ENCODE assay signal across 17 cellular contexts in the genomic region with DNA sequence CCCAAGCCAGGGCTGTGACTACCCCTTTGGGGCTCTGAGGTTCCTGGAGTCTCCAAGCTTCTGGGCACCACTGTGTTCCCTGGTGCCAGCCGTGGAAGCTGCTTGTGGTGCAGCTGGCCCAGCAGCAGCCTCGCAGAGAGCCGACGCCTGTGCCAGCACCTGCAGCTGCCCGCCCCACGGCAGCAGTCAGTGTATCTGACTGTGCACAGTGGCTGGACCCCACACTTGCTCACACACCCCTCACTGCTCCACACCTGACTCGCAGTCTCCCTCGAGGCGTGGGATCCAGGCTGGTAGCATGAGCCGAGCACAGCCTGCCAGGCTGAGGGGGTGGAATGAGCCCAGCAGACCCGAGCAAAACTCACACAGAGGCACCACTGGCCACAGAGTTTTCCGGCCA.
DNase-seq lines count a peak whose midpoint lies in the region; ATAC-seq, FAIRE-seq and TF ChIP-seq lines count a peak whose summit lies in the region.
"Had no signal": no experiment of that assay in that cellular context is flagged by ENCODE, and none has a peak within 500 bp of the region (broad histone marks: within the 10 kb centered on the region; RNA-seq: fewer than 3 reads in every experiment).

No MANE protein-coding gene starts in this region.

- FAIRE-seq in HepG2 (lab: Jason Lieb, UNC): no peak
- FAIRE-seq: A204.1, G401.6, H1 had no signal

- in situ Hi-C loops in HepG2 (cut with HindIII; ENCODE audit: extremely low pct_ligation_motif_present, low pct_unique_long_range_greater_than_20kb): no loop called here

- no peaks in the 10 kb centered on the region for H3K36me3 Mint-ChIP-seq in activated naive CD4-positive, alpha-beta T cell treated with anti-CD3 and anti-CD28 coated beads for 36 hours (ENCODE audit: low read depth)

- CTCF ChIA-PET in HepG2 (lab: Yijun Ruan, JAX; ENCODE audit: low intra/inter-chr PET ratio, low total read pairs): no interaction called here
- CTCF ChIA-PET in activated naive CD4-positive, alpha-beta T cell treated with anti-CD3 and anti-CD28 coated beads for 36 hours (lab: Charles Lee): interaction anchor here (0.6 kb wide), 1 partner anchor 55 kb away, joined by 3 read pairs; no protein-coding TSS in a partner anchor

- H3K9me3 ChIP-seq in Loucy (ENCODE audit: insufficient read depth, low read depth, low read length) (no peaks in the 10 kb centered on the region), HepG2 (ENCODE audit: low read length) (no peaks in the 10 kb centered on the region)
- H3K9me3 ChIP-seq: HAP-1 had no signal

- no TSS peak for BruUV-seq in HepG2 (replicated peaks; lab: Mats Ljungman, UMichigan)

- H3K27me3 ChIP-seq in Loucy (ENCODE audit: insufficient read depth, low read length, poor library complexity, severe bottlenecking) (no peaks in the 10 kb centered on the region), HepG2 (ENCODE audit: control insufficient read depth in 1 of 2, insufficient read depth in 2 of 2, low read length in 2 of 2) (0 out of 5 replicates have a peak, but pooled peaks cover 0 to 3% of the 10 kb centered on the region in 2 experiments)

- H4K20me1 ChIP-seq in Loucy (ENCODE audit: insufficient read depth, low read length, poor library complexity, severe bottlenecking) (no peaks in the 10 kb centered on the region), HepG2 (ENCODE audit: insufficient read depth, low read length) (no peaks in the 10 kb centered on the region)

- no peak for TF ChIP-seq RAD21 in HepG2 (CRISPR knock-in tag; IDR thresholded peaks at IDR 0.05)

- H3K79me2 ChIP-seq in Loucy (ENCODE audit: insufficient read depth, low read length) (no peaks in the 10 kb centered on the region), HepG2 (ENCODE audit: insufficient read depth, low read length) (no peaks in the 10 kb centered on the region)

- H3K27ac Mint-ChIP-seq in activated naive CD4-positive, alpha-beta T cell treated with anti-CD3 and anti-CD28 coated beads for 36 hours: no peak overlapping the region
- H3K27ac Mint-ChIP-seq: CD4-positive, alpha-beta T cell had no signal

- no peaks in the 10 kb centered on the region for H3K9me2 ChIP-seq in Loucy (replicated peaks; ENCODE audit: low read depth, low read length)

- no peak overlapping the region for H3K27ac ChIP-seq in HepG2 (ENCODE audit: extremely low read length, insufficient read depth, low read length)

- no peaks in the 10 kb centered on the region for H3K36me3 ChIP-seq in Loucy (ENCODE audit: insufficient read depth, low read length)
- no peaks in the 10 kb centered on the region for H3K36me3 ChIP-seq in HepG2 (replicated peaks in 1 of 2; ENCODE audit: control insufficient read depth in 1 of 2, insufficient read depth in 2 of 2, low read length in 2 of 2)
- H3K36me3 ChIP-seq: HAP-1 had no signal

- H3K4me3 Mint-ChIP-seq in activated naive CD4-positive, alpha-beta T cell treated with anti-CD3 and anti-CD28 coated beads for 36 hours: no peak overlapping the region
- H3K4me3 Mint-ChIP-seq: CD4-positive, alpha-beta T cell had no signal

- H3K27me3 Mint-ChIP-seq in activated naive CD4-positive, alpha-beta T cell treated with anti-CD3 and anti-CD28 coated beads for 36 hours (ENCODE audit: low read depth): no peaks in the 10 kb centered on the region
- H3K27me3 Mint-ChIP-seq: CD4-positive, alpha-beta T cell had no signal

- H3K4me1 ChIP-seq in Loucy (ENCODE audit: insufficient read depth, low read length, poor library complexity, severe bottlenecking) (peaks cover 15% of the 10 kb centered on the region), HepG2 (ENCODE audit: insufficient read depth, low read length) (peaks cover 27% of the 10 kb centered on the region)

- H3K4me3 ChIP-seq in Loucy (ENCODE audit: low read length, poor library complexity, severe bottlenecking) (no peak overlapping the region), HepG2 (replicated peaks in 1 of 3; ENCODE audit: insufficient read depth in 1 of 3, low read depth in 2 of 3, low read length in 3 of 3) (0 out of 6 replicates have a peak overlapping the region, but pooled peaks of 1 of the 3 experiments have one; percentile 12)
- H3K4me3 ChIP-seq: HAP-1 had no signal

- POLR2A ChIA-PET in HepG2 (lab: Yijun Ruan, JAX): no interaction called here

- H3K9me3 Mint-ChIP-seq in activated naive CD4-positive, alpha-beta T cell treated with anti-CD3 and anti-CD28 coated beads for 36 hours: no peaks in the 10 kb centered on the region
- H3K9me3 Mint-ChIP-seq: CD4-positive, alpha-beta T cell had no signal

- ATAC-seq in HepG2: no peak; the same call in 2 of the 3 replicates

- no peaks in the 10 kb centered on the region for H3K4me1 Mint-ChIP-seq in activated naive CD4-positive, alpha-beta T cell treated with anti-CD3 and anti-CD28 coated beads for 36 hours (ENCODE audit: low read depth)

- TF ChIP-seq CTCF in Loucy (conservative IDR thresholded peaks at IDR 0.05; ENCODE audit: low read length): no peak
- TF ChIP-seq CTCF in HepG2 (CRISPR knock-in tag; IDR thresholded peaks at IDR 0.05): no peak

- 0 out of 2 replicates have a peak overlapping the region, but pooled peaks have one; percentile 21 for H2AFZ ChIP-seq in Loucy (ENCODE audit: low read length)
- H2AFZ ChIP-seq in HepG2 (ENCODE audit: low read length): no peak overlapping the region

- no peaks in the 10 kb centered on the region for H3F3A ChIP-seq in Loucy (ENCODE audit: low read depth)

- no peak for TF ChIP-seq POLR2A in HepG2 (IDR thresholded peaks at IDR 0.05; ENCODE audit: insufficient read depth in 1 of 2, low read depth in 2 of 2, low read length in 2 of 2)

- peak; percentile 20 for DNase-seq in NCI-H510A treated with DMSO at 0.1 percent for 48 hours (lab: John Stamatoyannopoulos, UW)
- DNase-seq in NCI-H510A (lab: John Stamatoyannopoulos, UW): no peak
- no peak for DNase-seq in HepG2 (ENCODE audit: low spot score)
- no peak for DNase-seq in nucleus accumbens (lab: John Stamatoyannopoulos, UW)
- DNase-seq in T-helper 9 cell: no peak
- DNase-seq in activated naive CD4-positive, alpha-beta T cell treated with anti-CD3 and anti-CD28 coated beads for 36 hours: no peak
- DNase-seq: C1 segment of cervical spinal cord; Calu3; CD4-positive, alpha-beta T cell; DMS 273 treated with DMSO at 0.1 percent for 48 hours; DMS79 treated with DMSO at 0.1 percent for 48 hours; EL had no signal

- H3K9ac ChIP-seq in Loucy (ENCODE audit: low read depth, low read length, poor library complexity, severe bottlenecking) (no peak overlapping the region), HepG2 (ENCODE audit: insufficient read depth, low read depth, low read length) (no peak overlapping the region)

- intact Hi-C loops in HepG2 (cut with micrococcal nuclease; ENCODE audit: unreplicated experiment): no loop called here
- intact Hi-C loops in activated naive CD4-positive, alpha-beta T cell treated with anti-CD3 and anti-CD28 coated beads for 36 hours (cut with micrococcal nuclease): no loop called here

- 40% methylated on average over 3 of the region's 12 CpGs for WGBS in HepG2 (ENCODE audit: low lambda C conversion rate)

- H3K4me2 ChIP-seq in Loucy (ENCODE audit: low read depth, low read length, poor library complexity, severe bottlenecking) (no peak overlapping the region), HepG2 (ENCODE audit: low read depth, low read length) (peak overlapping the region; percentile 47; the same call in 1 of the 2 replicates)

- TF ChIP-seq EP300 in HepG2 (IDR thresholded peaks at IDR 0.05; ENCODE audit: low read depth in 2 of 2, low read length in 2 of 2) (no peak), HepG2 (CRISPR knock-in tag; IDR thresholded peaks at IDR 0.05; ENCODE audit: borderline replicate concordance) (no peak)

TF ChIP-seq in HepG2, 621 proteins besides CTCF, POLR2A, EP300 and RAD21 (continues in another document):
- TF ChIP-seq, protein P1, sequence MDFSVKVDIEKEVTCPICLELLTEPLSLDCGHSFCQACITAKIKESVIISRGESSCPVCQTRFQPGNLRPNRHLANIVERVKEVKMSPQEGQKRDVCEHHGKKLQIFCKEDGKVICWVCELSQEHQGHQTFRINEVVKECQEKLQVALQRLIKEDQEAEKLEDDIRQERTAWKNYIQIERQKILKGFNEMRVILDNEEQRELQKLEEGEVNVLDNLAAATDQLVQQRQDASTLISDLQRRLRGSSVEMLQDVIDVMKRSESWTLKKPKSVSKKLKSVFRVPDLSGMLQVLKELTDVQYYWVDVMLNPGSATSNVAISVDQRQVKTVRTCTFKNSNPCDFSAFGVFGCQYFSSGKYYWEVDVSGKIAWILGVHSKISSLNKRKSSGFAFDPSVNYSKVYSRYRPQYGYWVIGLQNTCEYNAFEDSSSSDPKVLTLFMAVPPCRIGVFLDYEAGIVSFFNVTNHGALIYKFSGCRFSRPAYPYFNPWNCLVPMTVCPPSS (IDR thresholded peaks at IDR 0.05): no peak
- no peak for TF ChIP-seq XBP1 (CRISPR knock-in tag; IDR thresholded peaks at IDR 0.05)
- no peak for TF ChIP-seq ZNF75D (CRISPR knock-in tag; IDR thresholded peaks at IDR 0.05; ENCODE audit: borderline replicate concordance)
- TF ChIP-seq KLF13 (CRISPR knock-in tag; IDR thresholded peaks at IDR 0.05): no peak
- TF ChIP-seq CHD4 (IDR thresholded peaks at IDR 0.05; ENCODE audit: borderline replicate concordance, low read length): no peak
- TF ChIP-seq MBNL3 (CRISPR knock-in tag; conservative IDR thresholded peaks at IDR 0.05): no peak
- no peak for TF ChIP-seq NR1H2 (CRISPR knock-in tag; IDR thresholded peaks at IDR 0.05; ENCODE audit: borderline replicate concordance, low read depth)
- TF ChIP-seq TSC22D2 (CRISPR knock-in tag; IDR thresholded peaks at IDR 0.05; ENCODE audit: borderline replicate concordance): no peak
- TF ChIP-seq, protein P2, sequence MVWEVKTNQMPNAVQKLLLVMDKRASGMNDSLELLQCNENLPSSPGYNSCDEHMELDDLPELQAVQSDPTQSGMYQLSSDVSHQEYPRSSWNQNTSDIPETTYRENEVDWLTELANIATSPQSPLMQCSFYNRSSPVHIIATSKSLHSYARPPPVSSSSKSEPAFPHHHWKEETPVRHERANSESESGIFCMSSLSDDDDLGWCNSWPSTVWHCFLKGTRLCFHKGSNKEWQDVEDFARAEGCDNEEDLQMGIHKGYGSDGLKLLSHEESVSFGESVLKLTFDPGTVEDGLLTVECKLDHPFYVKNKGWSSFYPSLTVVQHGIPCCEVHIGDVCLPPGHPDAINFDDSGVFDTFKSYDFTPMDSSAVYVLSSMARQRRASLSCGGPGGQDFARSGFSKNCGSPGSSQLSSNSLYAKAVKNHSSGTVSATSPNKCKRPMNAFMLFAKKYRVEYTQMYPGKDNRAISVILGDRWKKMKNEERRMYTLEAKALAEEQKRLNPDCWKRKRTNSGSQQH (CRISPR knock-in tag; IDR thresholded peaks at IDR 0.05; ENCODE audit: low read depth): no peak
- TF ChIP-seq HES4 (CRISPR knock-in tag; IDR thresholded peaks at IDR 0.05; ENCODE audit: borderline replicate concordance): no peak
- no peak for TF ChIP-seq SIX4 (CRISPR knock-in tag; IDR thresholded peaks at IDR 0.05)
- TF ChIP-seq GPN1 (CRISPR knock-in tag; IDR thresholded peaks at IDR 0.05; ENCODE audit: borderline replicate concordance): no peak
- TF ChIP-seq JUND (CRISPR knock-in tag; IDR thresholded peaks at IDR 0.05): no peak
- TF ChIP-seq ZNF207 (IDR thresholded peaks at IDR 0.05; ENCODE audit: borderline replicate concordance): no peak
- no peak for TF ChIP-seq U2AF1 (optimal IDR thresholded peaks at IDR 0.05; ENCODE audit: low read depth, low read length)
